Comparison of ENCODE assay signal across 19 cellular contexts in genomic region chr6:157741889-157742615, GRCh38.
DNase-seq lines count a peak whose midpoint lies in the region; ATAC-seq and TF ChIP-seq lines count a peak whose summit lies in the region.
"Had no signal": no experiment of that assay in that cellular context is flagged by ENCODE, and none has a peak within 500 bp of the region (broad histone marks: within the 10 kb centered on the region; RNA-seq: fewer than 3 reads in every experiment).

No MANE protein-coding gene starts in this region.

- no peak for TF ChIP-seq POLR2A in testis (IDR thresholded peaks at IDR 0.05)

- H3K4me3 ChIP-seq in astrocyte of the spinal cord (ENCODE audit: low read depth, low read length): no peak overlapping the region
- no peak overlapping the region for H3K4me3 ChIP-seq in heart right ventricle
- no peak overlapping the region for H3K4me3 ChIP-seq in testis
- H3K4me3 ChIP-seq: breast epithelium had no signal

- peaks cover 0 to 6% (median 0%) of the 10 kb centered on the region in 11 donors for H3K9me3 ChIP-seq in heart right ventricle
- no peaks in the 10 kb centered on the region for H3K9me3 ChIP-seq in testis
- H3K9me3 ChIP-seq: breast epithelium had no signal

- peak; percentile 28 for DNase-seq in astrocyte of the spinal cord (ENCODE audit: low read depth, low spot score)
- peak in 1 of 2 donors; percentile 41 for DNase-seq in heart right ventricle
- DNase-seq in myocyte (ENCODE audit: low read depth): peak; percentile 68
- DNase-seq in testis: peak; percentile 67
- no peak for DNase-seq in NCI-H526 treated with DMSO at 0.1 percent for 48 hours (lab: John Stamatoyannopoulos, UW)
- DNase-seq in foreskin melanocyte: no peak
- DNase-seq in retina: no peak
- DNase-seq: activated CD4-positive, alpha-beta T cell treated with anti-CD3 and anti-CD28 coated beads, Interleukin-2, amount 50 U/mL, for 4 hours; activated naive CD4-positive, alpha-beta T cell treated with anti-CD3 and anti-CD28 coated beads, Interleukin-2, amount 50 U/mL, for 16 hours; AML-193; Caco-2; Karpas-422; kidney; NCI-H1105; NCI-H526; SIG-M5; stimulated activated CD4-positive, alpha-beta T cell treated with anti-CD3 and anti-CD28 coated beads, Interleukin-4, amount 100 ng/mL, for 1 hour had no signal

- ATAC-seq in heart right ventricle (peak in 7 of 8 donors; percentile 85 to 91 (median 88)), HG02642 (IDR thresholded peaks at IDR 0.05; ENCODE audit: poor library complexity, unreplicated experiment) (no peak)

- H3K36me3 ChIP-seq in heart right ventricle (no peaks in the 10 kb centered on the region), testis (ENCODE audit: low read depth, missing control alignments) (no peaks in the 10 kb centered on the region)
- H3K36me3 ChIP-seq: breast epithelium had no signal

- WGBS in heart right ventricle, 2 donors: 26 to 55% methylated on average over 5 of the region's 5 CpGs
- 41 to 49% methylated on average over 5 of the region's 5 CpGs for WGBS in testis, 2 donors

- H3K27ac ChIP-seq in heart right ventricle (peak overlapping the region; percentile 5 to 68 (median 38)), testis (no peak overlapping the region)

- TF ChIP-seq CTCF in astrocyte of the spinal cord (IDR thresholded peaks at IDR 0.05; ENCODE audit: low read depth, low read length) (no peak), heart right ventricle (IDR thresholded peaks at IDR 0.05) (no peak), testis (IDR thresholded peaks at IDR 0.05) (no peak)

- H3K4me1 ChIP-seq in heart right ventricle (peaks cover 0 to 26% (median 15%) of the 10 kb centered on the region in 9 donors), testis (peaks cover 9% of the 10 kb centered on the region)
- H3K4me1 ChIP-seq: breast epithelium had no signal

- intact Hi-C loops in heart right ventricle (cut with DNase I): no loop called here
- intact Hi-C loops in testis (cut with DNase I; ENCODE audit: low total_unique reads): no loop called here

- H3K27me3 ChIP-seq in heart right ventricle (no peaks in the 10 kb centered on the region), testis (no peaks in the 10 kb centered on the region)
- H3K27me3 ChIP-seq: breast epithelium had no signal

- in situ Hi-C loops in astrocyte of the spinal cord (cut with HindIII; ENCODE audit: low sequenced_read_pairs): no loop called here

Comparison
In these comparisons a context has a peak if more than half of its experiments do, and no peak if none do; other contexts are left out.
1. DNase-seq: peak in astrocyte of the spinal cord (single experiment), myocyte (single experiment) and testis (single experiment); none in NCI-H526 treated with DMSO at 0.1 percent for 48 hours (single experiment), foreskin melanocyte (single experiment) and retina (single experiment).
2. H3K27ac ChIP-seq: peak in heart right ventricle (10 of 10); none in testis (0 of 2).